ENCODE assay signal across 16 cellular contexts in genomic region chr5:123125953-123126352, GRCh38. TPM values are rescaled to one million over a fixed set of nuclear protein-coding genes. Genes with fewer than 3 reads are reported as not detected.
DNase-seq lines count a peak whose midpoint lies in the region; ATAC-seq and TF ChIP-seq lines count a peak whose summit lies in the region.
"Had no signal": no experiment of that assay in that cellular context is flagged by ENCODE, and none has a peak within 500 bp of the region (broad histone marks: within the 10 kb centered on the region; RNA-seq: fewer than 3 reads in every experiment).

No MANE protein-coding gene starts in this region.

- DNase-seq in AG08395 (ENCODE audit: low spot score) (peak; percentile 40), KBM-7 (peak; percentile 52), ascending aorta (ENCODE audit: low spot score in 2 of 2) (no peak), hepatic stellate cell (ENCODE audit: low spot score) (peak; percentile 27), kidney glomerular epithelial cell (lab: John Stamatoyannopoulos, UW) (no peak)
- no peak for DNase-seq in activated CD4-positive, alpha-beta T cell treated with anti-CD3 and anti-CD28 coated beads for 36 hours
- DNase-seq: activated CD4-positive, CD25-positive, alpha-beta regulatory T cell; activated T-cell treated with anti-CD3 and anti-CD28 coated beads, Interleukin-2, amount 50 U/mL, for 72 hours; psoas muscle; thyroid gland had no signal

- H3K36me3 ChIP-seq in ascending aorta = no peaks in the 10 kb centered on the region
- H3K36me3 ChIP-seq: BLaER1, thyroid gland had no signal

- H3K4me3 ChIP-seq in ascending aorta = no peak overlapping the region
- H3K4me3 ChIP-seq: BLaER1, GM23338, psoas muscle, thyroid gland had no signal

- POLR2A ChIA-PET in activated CD4-positive, alpha-beta T cell treated with anti-CD3 and anti-CD28 coated beads for 36 hours (lab: Charles Lee) = no interaction called here

- in situ Hi-C loops in KBM-7 (cut with MboI; ENCODE audit: low pct_unique_long_range_greater_than_20kb, low sequenced_read_pairs) = no loop called here

- H3K27ac Mint-ChIP-seq in activated CD4-positive, alpha-beta T cell treated with anti-CD3 and anti-CD28 coated beads for 36 hours = no peak overlapping the region
- H3K27ac Mint-ChIP-seq: activated T-cell treated with anti-CD3 and anti-CD28 coated beads, Interleukin-2, amount 50 U/mL, for 72 hours; GM23338; memory B cell had no signal

- H3K4me1 ChIP-seq in ascending aorta = peaks cover 10 to 43% of the 10 kb centered on the region in 2 donors
- H3K4me1 ChIP-seq: BLaER1, psoas muscle, thyroid gland had no signal

- CTCF ChIA-PET in activated CD4-positive, alpha-beta T cell treated with anti-CD3 and anti-CD28 coated beads for 36 hours (lab: Charles Lee) = interaction anchor here (0.7 to 0.8 kb wide), 2 partner anchors 11 to 242 kb away, joined by 3 to 4 read pairs; no protein-coding TSS in a partner anchor

- H3K4me1 Mint-ChIP-seq in activated CD4-positive, alpha-beta T cell treated with anti-CD3 and anti-CD28 coated beads for 36 hours = no peaks in the 10 kb centered on the region
- H3K4me1 Mint-ChIP-seq: memory B cell had no signal

- H3K4me3 Mint-ChIP-seq in activated CD4-positive, alpha-beta T cell treated with anti-CD3 and anti-CD28 coated beads for 36 hours = no peak overlapping the region
- H3K4me3 Mint-ChIP-seq: activated T-cell treated with anti-CD3 and anti-CD28 coated beads, Interleukin-2, amount 50 U/mL, for 72 hours; GM23338; memory B cell had no signal

- no peak for ATAC-seq in activated CD4-positive, alpha-beta T cell treated with anti-CD3 and anti-CD28 coated beads for 36 hours
- ATAC-seq in HG02938 (IDR thresholded peaks at IDR 0.05; ENCODE audit: unreplicated experiment) = no peak
- ATAC-seq in HG02798 (IDR thresholded peaks at IDR 0.05; ENCODE audit: poor library complexity, unreplicated experiment) = no peak
- ATAC-seq: activated T-cell treated with anti-CD3 and anti-CD28 coated beads, Interleukin-2, amount 50 U/mL, for 72 hours; GM23338; Panc1; psoas muscle had no signal

- H3K9me3 Mint-ChIP-seq in activated CD4-positive, alpha-beta T cell treated with anti-CD3 and anti-CD28 coated beads for 36 hours (ENCODE audit: low read depth) = peaks cover 2% of the 10 kb centered on the region
- H3K9me3 Mint-ChIP-seq: activated T-cell treated with anti-CD3 and anti-CD28 coated beads, Interleukin-2, amount 50 U/mL, for 72 hours; GM23338; memory B cell had no signal

- peak overlapping the region; percentile 84 to 90 for H3K27ac ChIP-seq in ascending aorta
- H3K27ac ChIP-seq: BLaER1, psoas muscle, thyroid gland had no signal

- no peaks in the 10 kb centered on the region for H3K36me3 Mint-ChIP-seq in activated CD4-positive, alpha-beta T cell treated with anti-CD3 and anti-CD28 coated beads for 36 hours (ENCODE audit: low read depth)

- peaks cover 20% of the 10 kb centered on the region for H3K27me3 Mint-ChIP-seq in activated CD4-positive, alpha-beta T cell treated with anti-CD3 and anti-CD28 coated beads for 36 hours

- TF ChIP-seq CTCF in ascending aorta (IDR thresholded peaks at IDR 0.05) = no peak

- no peaks in the 10 kb centered on the region for H3K9me3 ChIP-seq in ascending aorta
- H3K9me3 ChIP-seq: BLaER1, psoas muscle, thyroid gland had no signal

- intact Hi-C loops in ascending aorta (cut with DNase I) = no loop called here
- intact Hi-C loops in activated CD4-positive, alpha-beta T cell treated with anti-CD3 and anti-CD28 coated beads for 36 hours (cut with DNase I, micrococcal nuclease) = no loop called here

- no peaks in the 10 kb centered on the region for H3K27me3 ChIP-seq in ascending aorta
- H3K27me3 ChIP-seq: BLaER1, thyroid gland had no signal

RNA-seq across cellular contexts. Expression of gene PRDM6, which starts 36.9 kb away (rescaled TPM):
- 8.4 TPM for total RNA-seq in ascending aorta
- total RNA-seq in activated CD4-positive, alpha-beta T cell treated with anti-CD3 and anti-CD28 coated beads for 36 hours = not detected

Comparison
In these comparisons a context has a peak if more than half of its experiments do, and no peak if none do; other contexts are left out.
1. DNase-seq: peak in AG08395 (single experiment), KBM-7 (single experiment) and hepatic stellate cell (single experiment); none in ascending aorta (0 of 2), activated CD4-positive, alpha-beta T cell treated with anti-CD3 and anti-CD28 coated beads for 36 hours (single experiment) and kidney glomerular epithelial cell (single experiment).